Comparison of ENCODE assay signal across 17 cellular contexts in genomic region chr4:105389167-105389566, GRCh38.
DNase-seq lines count a peak whose midpoint lies in the region; ATAC-seq and TF ChIP-seq lines count a peak whose summit lies in the region.
"Had no signal": no experiment of that assay in that cellular context is flagged by ENCODE, and none has a peak within 500 bp of the region (broad histone marks: within the 10 kb centered on the region; RNA-seq: fewer than 3 reads in every experiment).

No MANE protein-coding gene starts in this region.

- H3K27ac ChIP-seq in osteoblast (ENCODE audit: low read depth, low read length) (peak overlapping the region; percentile 58), esophagus muscularis mucosa (replicated peaks in 1 of 4) (no peak overlapping the region)
- H3K27ac ChIP-seq: 22Rv1, Peyer's patch had no signal

- 69% methylated on average over 3 of the region's 3 CpGs for WGBS in esophagus muscularis mucosa

- TF ChIP-seq POLR2A in esophagus muscularis mucosa (IDR thresholded peaks at IDR 0.05; ENCODE audit: low read depth), result no peak

- ATAC-seq in activated CD4-positive, CD25-positive, alpha-beta regulatory T cell treated with anti-CD3 and anti-CD28 coated beads, Interleukin-2, amount 50 U/mL, for 24 hours, result peak; percentile 44 to 56
- no peak for ATAC-seq in HG03565 (IDR thresholded peaks at IDR 0.05; ENCODE audit: unreplicated experiment)
- ATAC-seq in GM18519 (IDR thresholded peaks at IDR 0.05; ENCODE audit: low FRiP score, unreplicated experiment), result no peak

- H3K27me3 ChIP-seq in osteoblast (ENCODE audit: insufficient read depth, low read length) (no peaks in the 10 kb centered on the region), esophagus muscularis mucosa (no peaks in the 10 kb centered on the region)
- H3K27me3 ChIP-seq: Peyer's patch had no signal

- H3K4me3 ChIP-seq in astrocyte of the spinal cord (ENCODE audit: low read depth, low read length) (no peak overlapping the region), osteoblast (ENCODE audit: insufficient read depth, low read length) (no peak overlapping the region), esophagus muscularis mucosa (no peak overlapping the region)
- H3K4me3 ChIP-seq: Peyer's patch had no signal

- peak overlapping the region; percentile 15 for H2AFZ ChIP-seq in osteoblast (ENCODE audit: low read length)

- H3K79me2 ChIP-seq in osteoblast (ENCODE audit: insufficient read depth, low read length), result no peaks in the 10 kb centered on the region

- no peak for DNase-seq in activated CD4-positive, CD25-positive, alpha-beta regulatory T cell treated with anti-CD3 and anti-CD28 coated beads, Interleukin-2, amount 50 U/mL, for 72 hours
- peak; percentile 31 for DNase-seq in M059J (ENCODE audit: low read depth)
- DNase-seq in astrocyte of the spinal cord (ENCODE audit: low read depth, low spot score), result peak; percentile 15
- DNase-seq in osteoblast (ENCODE audit: insufficient read length, low spot score, missing footprints), result no peak
- no peak for DNase-seq in esophagus muscularis mucosa (ENCODE audit: extremely low spot score)
- DNase-seq: COR-L47, DMS153, KG1, NCI-H2029 treated with DMSO at 0.1 percent for 48 hours, NCI-H510A, NCI-H82, Peyer's patch, SHP77 had no signal

- H3K4me2 ChIP-seq in osteoblast (ENCODE audit: insufficient read depth, low read length), result peak overlapping the region; percentile 24

- TF ChIP-seq CTCF in astrocyte of the spinal cord (IDR thresholded peaks at IDR 0.05; ENCODE audit: low read depth, low read length) (no peak), osteoblast (IDR thresholded peaks at IDR 0.05; ENCODE audit: extremely low read depth, low read depth, low read length) (no peak), esophagus muscularis mucosa (IDR thresholded peaks at IDR 0.05) (no peak)

- no peaks in the 10 kb centered on the region for H4K20me1 ChIP-seq in osteoblast (ENCODE audit: insufficient read depth, low read length)

- H3K9me3 ChIP-seq in osteoblast (ENCODE audit: low read depth, low read length) (no peaks in the 10 kb centered on the region), esophagus muscularis mucosa (no peaks in the 10 kb centered on the region)
- H3K9me3 ChIP-seq: Peyer's patch had no signal

- in situ Hi-C loops in astrocyte of the spinal cord (cut with HindIII; ENCODE audit: low sequenced_read_pairs), result no loop called here

- H3K36me3 ChIP-seq in osteoblast (ENCODE audit: insufficient read depth, low read length), result no peaks in the 10 kb centered on the region
- H3K36me3 ChIP-seq in esophagus muscularis mucosa, result peaks cover 0 to 45% (median 12%) of the 10 kb centered on the region in 4 donors

- H3K4me1 ChIP-seq in osteoblast (ENCODE audit: insufficient read depth, low read length), result peaks cover 5% of the 10 kb centered on the region
- no peaks in the 10 kb centered on the region for H3K4me1 ChIP-seq in esophagus muscularis mucosa
- H3K4me1 ChIP-seq: Peyer's patch had no signal

- no peak for TF ChIP-seq EP300 in esophagus muscularis mucosa (IDR thresholded peaks at IDR 0.05)

- intact Hi-C loops in esophagus muscularis mucosa (cut with DNase I), result no loop called here

Comparison
In these comparisons a context has a peak if more than half of its experiments do, and no peak if none do; other contexts are left out.
1. ATAC-seq: peak in activated CD4-positive, CD25-positive, alpha-beta regulatory T cell treated with anti-CD3 and anti-CD28 coated beads, Interleukin-2, amount 50 U/mL, for 24 hours (2 of 2); none in HG03565 (single experiment) and GM18519 (single experiment).
2. DNase-seq: peak in M059J (single experiment) and astrocyte of the spinal cord (single experiment); none in activated CD4-positive, CD25-positive, alpha-beta regulatory T cell treated with anti-CD3 and anti-CD28 coated beads, Interleukin-2, amount 50 U/mL, for 72 hours (single experiment), osteoblast (single experiment) and esophagus muscularis mucosa (single experiment).